Comparison of ENCODE assay signal across 16 cellular contexts in the genomic region with DNA sequence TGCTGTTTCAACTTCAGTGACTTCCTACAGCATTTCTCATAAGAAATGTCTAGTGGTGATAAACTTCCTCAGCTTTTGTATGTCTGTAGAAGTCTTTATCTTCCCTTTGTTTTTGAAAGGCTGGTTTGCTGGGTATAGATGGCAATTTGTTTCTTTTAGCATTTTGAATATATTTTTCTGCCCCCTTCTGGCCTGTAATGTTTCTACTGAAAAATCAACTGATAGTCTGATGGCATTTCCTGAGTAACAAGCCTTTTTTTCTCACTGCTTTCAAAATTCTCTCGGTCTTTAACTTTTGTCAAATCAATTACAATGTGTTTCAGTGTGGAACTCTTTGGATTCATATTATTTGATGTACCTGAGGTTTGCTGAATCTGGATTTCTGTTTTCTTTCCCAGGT.
"Had no signal": no experiment of that assay in that cellular context is flagged by ENCODE, and none has a peak within 500 bp of the region (broad histone marks: within the 10 kb centered on the region; RNA-seq: fewer than 3 reads in every experiment).

No MANE protein-coding gene starts in this region.

- H3K27ac ChIP-seq: coronary artery, gastrocnemius medialis, heart right ventricle, tibial nerve had no signal

- H3K27ac Mint-ChIP-seq: naive thymus-derived CD4-positive, alpha-beta T cell; nephron progenitor cell; stimulated activated effector memory CD8-positive, alpha-beta T cell treated with anti-CD3 and anti-CD28 coated beads, Interleukin-12 subunit alpha, Interleukin-12 subunit beta, amount 100 ng/mL, for 72 hours; stimulated activated naive CD8-positive, alpha-beta T cell treated with anti-CD3 and anti-CD28 coated beads, Interleukin-15, Interleukin-2, amounts not matched to agents 100 ng/mL and 50 ng/mL, for 24 hours had no signal

- ATAC-seq: esophagus mucosa; gastrocnemius medialis; heart right ventricle; naive thymus-derived CD4-positive, alpha-beta T cell; right cardiac atrium; stimulated activated effector memory CD8-positive, alpha-beta T cell treated with anti-CD3 and anti-CD28 coated beads, Interleukin-12 subunit alpha, Interleukin-12 subunit beta, amount 100 ng/mL, for 72 hours had no signal

- H3K9me3 ChIP-seq: gastrocnemius medialis had no signal

- DNase-seq: effector CD4-positive, alpha-beta T cell; gastrocnemius medialis; heart right ventricle; hypothalamus; kidney glomerular epithelial cell; naive thymus-derived CD4-positive, alpha-beta T cell; nephron progenitor cell; posterior cingulate gyrus; right cardiac atrium; stimulated activated CD4-positive, alpha-beta T cell treated with anti-CD3 and anti-CD28 coated beads, Interleukin-4, amount 100 ng/mL, for 1 hour; stimulated activated CD8-positive, alpha-beta memory T cell treated with anti-CD3 and anti-CD28 coated beads, Interleukin-4, amount 100 ng/mL, for 48 hours had no signal

- H3K4me3 Mint-ChIP-seq: naive thymus-derived CD4-positive, alpha-beta T cell; nephron progenitor cell; stimulated activated effector memory CD8-positive, alpha-beta T cell treated with anti-CD3 and anti-CD28 coated beads, Interleukin-12 subunit alpha, Interleukin-12 subunit beta, amount 100 ng/mL, for 72 hours; stimulated activated naive CD8-positive, alpha-beta T cell treated with anti-CD3 and anti-CD28 coated beads, Interleukin-15, Interleukin-2, amounts not matched to agents 100 ng/mL and 50 ng/mL, for 24 hours had no signal

- H3K27me3 ChIP-seq: gastrocnemius medialis, heart right ventricle, tibial nerve had no signal

- H3K4me1 ChIP-seq: gastrocnemius medialis, heart right ventricle, tibial nerve had no signal

- H3K36me3 Mint-ChIP-seq: naive thymus-derived CD4-positive, alpha-beta T cell; stimulated activated effector memory CD8-positive, alpha-beta T cell treated with anti-CD3 and anti-CD28 coated beads, Interleukin-12 subunit alpha, Interleukin-12 subunit beta, amount 100 ng/mL, for 72 hours had no signal

- H3K4me1 Mint-ChIP-seq: naive thymus-derived CD4-positive, alpha-beta T cell; nephron progenitor cell; stimulated activated effector memory CD8-positive, alpha-beta T cell treated with anti-CD3 and anti-CD28 coated beads, Interleukin-12 subunit alpha, Interleukin-12 subunit beta, amount 100 ng/mL, for 72 hours had no signal

- H3K27me3 Mint-ChIP-seq: naive thymus-derived CD4-positive, alpha-beta T cell; stimulated activated naive CD8-positive, alpha-beta T cell treated with anti-CD3 and anti-CD28 coated beads, Interleukin-15, Interleukin-2, amounts not matched to agents 100 ng/mL and 50 ng/mL, for 24 hours had no signal

- H3K36me3 ChIP-seq: gastrocnemius medialis, heart right ventricle, tibial nerve had no signal

- H3K4me3 ChIP-seq: coronary artery, gastrocnemius medialis, heart right ventricle, tibial nerve had no signal
